ENCODE assay signal across 7 cellular contexts in the genomic region with DNA sequence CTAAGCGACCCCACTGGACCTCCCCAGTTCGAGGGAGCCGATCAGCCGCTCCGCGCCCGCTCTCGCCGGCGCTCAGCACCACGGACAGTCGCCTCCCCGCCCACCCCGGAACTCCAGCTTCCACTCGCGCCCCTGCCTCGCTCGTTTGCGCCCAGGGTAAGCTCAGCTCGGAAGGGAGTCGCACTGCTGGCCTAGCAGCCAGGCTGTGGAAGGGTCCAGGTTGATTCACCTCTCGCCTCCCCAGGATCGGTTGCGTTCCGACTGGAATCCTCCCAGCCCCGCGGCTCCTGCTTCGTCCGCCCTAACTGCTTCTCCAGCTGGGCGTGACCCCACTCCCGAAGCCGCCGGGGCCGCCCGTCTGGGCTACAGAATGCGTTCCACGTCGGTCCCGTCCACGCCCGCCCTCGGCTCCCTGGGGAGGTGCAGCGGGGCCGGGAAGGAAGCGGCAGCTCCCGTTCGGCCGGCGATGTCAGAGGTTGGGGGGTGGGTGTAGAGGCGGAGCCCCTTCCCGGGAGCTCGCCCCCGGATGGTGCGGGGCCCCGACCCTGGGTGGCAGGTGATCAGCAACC. TPM values are rescaled to one million over a fixed set of nuclear protein-coding genes. Genes with fewer than 3 reads are reported as not detected.
DNase-seq lines count a peak whose midpoint lies in the region; ATAC-seq and TF ChIP-seq lines count a peak whose summit lies in the region.

No MANE protein-coding gene starts in this region.

- H3K27me3 Mint-ChIP-seq in activated CD8-positive, alpha-beta memory T cell treated with anti-CD3 and anti-CD28 coated beads, Interleukin-2, amount 10 ng/mL, durations not matched to agents 7 days and 5 days, result peaks cover 47% of the 10 kb centered on the region
- H3K27me3 Mint-ChIP-seq in natural killer cell (ENCODE audit: low read depth in 2 of 2), result peaks cover 33 to 36% of the 10 kb centered on the region in 2 donors

- no peaks in the 10 kb centered on the region for H3K27me3 ChIP-seq in vagina

- DNase-seq in GM10266 (ENCODE audit: extremely low spot score) (peak; percentile 66), LHCN-M2 (ENCODE audit: low read depth) (peak; percentile 9), fibroblast of peridontal ligament (ENCODE audit: extremely low read depth) (peak; percentile 26), natural killer cell (no peak), vagina (ENCODE audit: extremely low spot score in 2 of 2) (no peak)
- DNase-seq in activated CD8-positive, alpha-beta memory T cell treated with anti-CD3 and anti-CD28 coated beads, Interleukin-2, amount 10 ng/mL, durations not matched to agents 7 days and 5 days, result peak; percentile 45

- H3K9me3 Mint-ChIP-seq in activated CD8-positive, alpha-beta memory T cell treated with anti-CD3 and anti-CD28 coated beads, Interleukin-2, amount 10 ng/mL, durations not matched to agents 7 days and 5 days (ENCODE audit: low read depth), result peaks cover 4% of the 10 kb centered on the region
- peaks cover 5 to 10% of the 10 kb centered on the region in 2 donors for H3K9me3 Mint-ChIP-seq in natural killer cell

- peaks cover 6% of the 10 kb centered on the region for H3K36me3 Mint-ChIP-seq in activated CD8-positive, alpha-beta memory T cell treated with anti-CD3 and anti-CD28 coated beads, Interleukin-2, amount 10 ng/mL, durations not matched to agents 7 days and 5 days
- H3K36me3 Mint-ChIP-seq in natural killer cell, result peaks cover 15% of the 10 kb centered on the region

- peak overlapping the region; percentile 62 to 63 for H3K4me3 ChIP-seq in vagina

- H3K36me3 ChIP-seq in vagina, result no peaks in the 10 kb centered on the region

- peak overlapping the region; percentile 2 for H3K27ac ChIP-seq in vagina

- TF ChIP-seq POLR2A in vagina (IDR thresholded peaks at IDR 0.05), result no peak

- peak overlapping the region; percentile 60 for H3K4me3 Mint-ChIP-seq in activated CD8-positive, alpha-beta memory T cell treated with anti-CD3 and anti-CD28 coated beads, Interleukin-2, amount 10 ng/mL, durations not matched to agents 7 days and 5 days
- H3K4me3 Mint-ChIP-seq in natural killer cell, result peak overlapping the region; percentile 35

- peaks cover 20% of the 10 kb centered on the region for H3K4me1 ChIP-seq in vagina

- H3K9me3 ChIP-seq in vagina, result no peaks in the 10 kb centered on the region

- CTCF ChIA-PET in activated CD8-positive, alpha-beta memory T cell treated with anti-CD3 and anti-CD28 coated beads, Interleukin-2, amount 10 ng/mL, durations not matched to agents 7 days and 5 days (lab: Charles Lee), result interaction anchor here (0.6 to 1.0 kb wide), 3 partner anchors 14 to 102 kb away, joined by 3 to 5 read pairs (median 3); no protein-coding TSS in a partner anchor

- peaks cover 9% of the 10 kb centered on the region for H3K4me1 Mint-ChIP-seq in activated CD8-positive, alpha-beta memory T cell treated with anti-CD3 and anti-CD28 coated beads, Interleukin-2, amount 10 ng/mL, durations not matched to agents 7 days and 5 days
- H3K4me1 Mint-ChIP-seq in natural killer cell, result peaks cover 6 to 7% of the 10 kb centered on the region in 2 donors

- TF ChIP-seq CTCF in GM10266 (IDR thresholded peaks at IDR 0.05; ENCODE audit: control insufficient read depth, insufficient read depth, low read depth, missing control alignments) (no peak), natural killer cell (IDR thresholded peaks at IDR 0.05) (no peak), vagina (IDR thresholded peaks at IDR 0.05) (no peak)

- peak; percentile 82 for ATAC-seq in activated CD8-positive, alpha-beta memory T cell treated with anti-CD3 and anti-CD28 coated beads, Interleukin-2, amount 10 ng/mL, durations not matched to agents 7 days and 5 days
- ATAC-seq in natural killer cell, result peak in 2 of 3 donors; percentile 43 to 84
- no peak for ATAC-seq in GM21786 (IDR thresholded peaks at IDR 0.05; ENCODE audit: unreplicated experiment)

- no peak overlapping the region for H3K27ac Mint-ChIP-seq in activated CD8-positive, alpha-beta memory T cell treated with anti-CD3 and anti-CD28 coated beads, Interleukin-2, amount 10 ng/mL, durations not matched to agents 7 days and 5 days
- no peak overlapping the region for H3K27ac Mint-ChIP-seq in natural killer cell

- intact Hi-C loops in natural killer cell (cut with micrococcal nuclease) (no loop called here), vagina (cut with DNase I) (no loop called here)

RNA-seq across cellular contexts. Expression of gene SCN3B, which starts 0.3 kb away (rescaled TPM):
- not detected in 2 replicates for total RNA-seq in LHCN-M2 (2014; rRNA removed)
- 0.06 TPM for polyA plus RNA-seq in LHCN-M2 (2012)
- not detected for total RNA-seq in activated CD8-positive, alpha-beta memory T cell treated with anti-CD3 and anti-CD28 coated beads, Interleukin-2, amount 10 ng/mL, durations not matched to agents 7 days and 5 days
- total RNA-seq in natural killer cell, result not detected
- total RNA-seq in vagina, result 3.2 TPM

Comparison
In these comparisons a context has a peak if more than half of its experiments do, and no peak if none do; other contexts are left out.
1. DNase-seq: peak in GM10266 (single experiment), LHCN-M2 (single experiment), activated CD8-positive, alpha-beta memory T cell treated with anti-CD3 and anti-CD28 coated beads, Interleukin-2, amount 10 ng/mL, durations not matched to agents 7 days and 5 days (single experiment) and fibroblast of peridontal ligament (single experiment); none in natural killer cell (single experiment) and vagina (0 of 2).